10 cellular contexts compared by ENCODE assay signal in genomic region chr17:49194297-49194607, GRCh38. TPM values are rescaled to one million over a fixed set of nuclear protein-coding genes. Genes with fewer than 3 reads are reported as not detected.
A peak's percentile ranks its signal among the peaks of the same experiment; 100 is the strongest.
DNase-seq lines count a peak whose midpoint lies in the region; TF ChIP-seq lines count a peak whose summit lies in the region.
"Had no signal": no experiment of that assay in that cellular context is flagged by ENCODE, and none has a peak within 500 bp of the region (broad histone marks: within the 10 kb centered on the region; RNA-seq: fewer than 3 reads in every experiment).

No MANE protein-coding gene starts in this region.

- peak overlapping the region; percentile 99 for H3K4me2 ChIP-seq in Karpas-422 (ENCODE audit: low read depth, low read length, poor library complexity, severe bottlenecking)
- peak overlapping the region; percentile 95 for H3K4me2 ChIP-seq in parathyroid adenoma (ENCODE audit: low read length)

- no peaks in the 10 kb centered on the region for H3K36me3 ChIP-seq in CD4-positive, alpha-beta memory T cell (ENCODE audit: insufficient read depth, low read length)
- H3K36me3 ChIP-seq in Karpas-422 (ENCODE audit: insufficient read depth, low read length), result no peaks in the 10 kb centered on the region
- no peaks in the 10 kb centered on the region for H3K36me3 ChIP-seq in parathyroid adenoma (ENCODE audit: control insufficient read depth, insufficient read depth, low read length)
- H3K36me3 ChIP-seq: cardiac muscle cell had no signal

- H3K27me3 ChIP-seq in CD4-positive, alpha-beta memory T cell (ENCODE audit: insufficient read depth, low read length), result no peaks in the 10 kb centered on the region
- H3K27me3 ChIP-seq in Karpas-422 (ENCODE audit: low read length) (no peaks in the 10 kb centered on the region), dorsolateral prefrontal cortex (no peaks in the 10 kb centered on the region), parathyroid adenoma (ENCODE audit: control insufficient read depth, insufficient read depth, low read length) (no peaks in the 10 kb centered on the region)
- H3K27me3 ChIP-seq: cardiac muscle cell had no signal

- peak overlapping the region in 6 of 7 donors; percentile 20 to 99 (median 96) for H3K27ac Mint-ChIP-seq in CD4-positive, alpha-beta memory T cell

- no peaks in the 10 kb centered on the region for H3K79me2 ChIP-seq in Karpas-422 (ENCODE audit: low read length)
- no peaks in the 10 kb centered on the region for H3K79me2 ChIP-seq in parathyroid adenoma

- peaks cover 0 to 6% of the 10 kb centered on the region in 2 donors for H3K27me3 Mint-ChIP-seq in CD4-positive, alpha-beta memory T cell

- H2AFZ ChIP-seq in Karpas-422 (ENCODE audit: low read length) (peak overlapping the region; percentile 89), parathyroid adenoma (peak overlapping the region; percentile 99)

- no peaks in the 10 kb centered on the region for H3K9me2 ChIP-seq in Karpas-422 (replicated peaks; ENCODE audit: insufficient read depth, low read length)

- no peak overlapping the region for H3K4me3 ChIP-seq in CD4-positive, alpha-beta memory T cell (ENCODE audit: low read length in 2 of 2)
- peak overlapping the region; percentile 79; the same call in 1 of the 2 replicates for H3K4me3 ChIP-seq in Karpas-422 (ENCODE audit: low read length)
- H3K4me3 ChIP-seq in dorsolateral prefrontal cortex, result peak overlapping the region in 36 of 59 donors; percentile 71 to 98 (median 82)
- H3K4me3 ChIP-seq in parathyroid adenoma (ENCODE audit: low read depth, low read length), result peak overlapping the region; percentile 99

- peaks cover 0 to 14% of the 10 kb centered on the region in 2 donors for H3K36me3 Mint-ChIP-seq in CD4-positive, alpha-beta memory T cell

- H3K9me3 Mint-ChIP-seq in CD4-positive, alpha-beta memory T cell, result peaks cover 0 to 13% (median 0%) of the 10 kb centered on the region in 8 donors

- H3K4me1 ChIP-seq in CD4-positive, alpha-beta memory T cell (ENCODE audit: insufficient read depth, low read length), result peaks cover 15% of the 10 kb centered on the region
- H3K4me1 ChIP-seq in Karpas-422 (ENCODE audit: low read length), result peaks cover 50% of the 10 kb centered on the region
- no peaks in the 10 kb centered on the region for H3K4me1 ChIP-seq in parathyroid adenoma

- peak overlapping the region; percentile 54 to 99 (median 90) for H3K4me3 Mint-ChIP-seq in CD4-positive, alpha-beta memory T cell

- intact Hi-C loops in CD4-positive, alpha-beta memory T cell (cut with micrococcal nuclease), result loop anchor here (5.0 kb wide), 2 partner anchors 302 to 1147 kb away; partner anchors contain the start of genes ATP5MC1 and NFE2L1
- intact Hi-C loops in dorsolateral prefrontal cortex (cut with DNase I), result loop anchor here (5.0 to 10.0 kb wide), 6 partner anchors 33 to 593 kb away; partner anchors contain the start of genes KAT7 (in 1 of the 2), NGFR (in 1 of the 2), SPOP (in 1 of the 2) and ZNF652 (in 1 of the 2)

- TF ChIP-seq CTCF in dorsolateral prefrontal cortex (IDR thresholded peaks at IDR 0.05 in 54 of 56, conservative IDR thresholded peaks at IDR 0.05 in 2 of 56; ENCODE audit: low read depth in 1 of 56, partially characterized antibody in 56 of 56) (no peak), parathyroid adenoma (IDR thresholded peaks at IDR 0.05) (no peak)

- H3K9ac ChIP-seq in Karpas-422 (ENCODE audit: low read length) (peak overlapping the region; percentile 74), parathyroid adenoma (no peak overlapping the region)

- no peaks in the 10 kb centered on the region for H4K20me1 ChIP-seq in Karpas-422 (ENCODE audit: insufficient read depth, low read depth, low read length)

- no peak for DNase-seq in CD4-positive, alpha-beta memory T cell
- no peak for DNase-seq in Karpas-422
- no peak for DNase-seq in dorsolateral prefrontal cortex
- DNase-seq in midbrain (lab: John Stamatoyannopoulos, UW), result no peak
- DNase-seq in DMS153 treated with DMSO at 0.1 percent for 48 hours (lab: John Stamatoyannopoulos, UW; ENCODE audit: unreplicated experiment), result no peak
- no peak for DNase-seq in NCI-H446 treated with DMSO at 0.1 percent for 48 hours (lab: John Stamatoyannopoulos, UW)
- DNase-seq in GM19238 (ENCODE audit: insufficient read length, low spot score), result no peak
- DNase-seq: DMS79 had no signal

- POLR2A ChIA-PET in CD4-positive, alpha-beta memory T cell (lab: Charles Lee; ENCODE audit: partially characterized antibody), result interaction anchor here (3.4 to 8.3 kb wide), 3 partner anchors 20 to 32 kb away, joined by 24 to 169 read pairs (median 82); partner anchors contain the start of genes ABI3 and GNGT2

- CTCF ChIA-PET in CD4-positive, alpha-beta memory T cell (lab: Charles Lee; ENCODE audit: partially characterized antibody), result interaction anchor here (0.6 to 5.5 kb wide), 4 partner anchors 9 to 34 kb away, joined by 3 to 120 read pairs (median 12); partner anchors contain the start of gene PHOSPHO1

- no peaks in the 10 kb centered on the region for H3K9me3 ChIP-seq in CD4-positive, alpha-beta memory T cell (ENCODE audit: control insufficient read depth in 1 of 2, low read length in 2 of 2)
- H3K9me3 ChIP-seq in Karpas-422 (ENCODE audit: low read length), result no peaks in the 10 kb centered on the region
- H3K9me3 ChIP-seq in parathyroid adenoma (ENCODE audit: control insufficient read depth, low read length), result no peaks in the 10 kb centered on the region

- H3K4me1 Mint-ChIP-seq in CD4-positive, alpha-beta memory T cell, result peaks cover 10 to 45% (median 20%) of the 10 kb centered on the region in 4 donors

- H3K27ac ChIP-seq in CD4-positive, alpha-beta memory T cell (ENCODE audit: low read depth, low read length), result no peak overlapping the region
- H3K27ac ChIP-seq in Karpas-422 (ENCODE audit: low read length), result peak overlapping the region; percentile 97
- peak overlapping the region in 44 of 59 donors; percentile 97 to 100 (median 99) for H3K27ac ChIP-seq in dorsolateral prefrontal cortex
- peak overlapping the region; percentile 96 for H3K27ac ChIP-seq in parathyroid adenoma
- H3K27ac ChIP-seq: cardiac muscle cell had no signal

RNA-seq across cellular contexts. Expression of gene GNGT2, which starts 16.1 kb away (rescaled TPM):
- total RNA-seq in CD4-positive, alpha-beta memory T cell, result 1 to 10 TPM; 2.9 to 3.3 TPM
- polyA plus RNA-seq in CD4-positive, alpha-beta memory T cell, result 1 to 10 TPM; 6.9 to 8.2 TPM
- total RNA-seq in Karpas-422 (2014; rRNA removed; shearing (Covaris generic); ENCODE audit: low replicate concordance), result 25.3 and 40.2 TPM in 2 replicates
- 1 to 10 TPM in 106 of 120 experiments, under 1 TPM in 9, not detected in 5; 0.63 to 6.2 (median 2.1) TPM for total RNA-seq in dorsolateral prefrontal cortex
- total RNA-seq: cardiac muscle cell had no signal
- polyA plus RNA-seq: cardiac muscle cell had no signal

RNA-seq across cellular contexts. Expression of gene ABI3, which starts 16.3 kb away (rescaled TPM):
- total RNA-seq in CD4-positive, alpha-beta memory T cell, result 10 to 100 TPM in 1 of 2 experiments, 1 to 10 TPM in 1; 9.5 to 11.5 TPM
- 10 to 100 TPM; 14.3 to 24.5 TPM for polyA plus RNA-seq in CD4-positive, alpha-beta memory T cell
- total RNA-seq in Karpas-422 (2014; rRNA removed; shearing (Covaris generic); ENCODE audit: low replicate concordance), result 20.2 and 29.9 TPM in 2 replicates
- 10 to 100 TPM in 15 of 120 experiments, 1 to 10 TPM in 105; 1.2 to 21.5 (median 6.5) TPM for total RNA-seq in dorsolateral prefrontal cortex
- polyA plus RNA-seq: cardiac muscle cell had no signal

RNA-seq across cellular contexts. Expression of gene PHOSPHO1, which starts 36.3 kb away (rescaled TPM):
- not detected for total RNA-seq in CD4-positive, alpha-beta memory T cell
- under 1 TPM; 0.10 to 0.29 TPM for polyA plus RNA-seq in CD4-positive, alpha-beta memory T cell
- total RNA-seq in Karpas-422 (2014; rRNA removed; shearing (Covaris generic); ENCODE audit: low replicate concordance), result 2.3 TPM in 1 of 2 replicates, not detected in the other
- total RNA-seq in dorsolateral prefrontal cortex, result 10 to 100 TPM in 2 of 120 experiments, 1 to 10 TPM in 118; 1.3 to 12.2 (median 5.2) TPM
- total RNA-seq: cardiac muscle cell had no signal
- polyA plus RNA-seq: cardiac muscle cell had no signal

Comparison
In these comparisons a context has a peak if more than half of its experiments do, and no peak if none do; other contexts are left out.
1. H3K4me3 ChIP-seq: peak in Karpas-422 (single experiment), dorsolateral prefrontal cortex (36 of 59) and parathyroid adenoma (single experiment); none in CD4-positive, alpha-beta memory T cell (0 of 2).